ENCODE assay signal across 34 cellular contexts in genomic region chr5:43258116-43258515, GRCh38.
"Had no signal": no experiment of that assay in that cellular context is flagged by ENCODE, and none has a peak within 500 bp of the region (broad histone marks: within the 10 kb centered on the region; RNA-seq: fewer than 3 reads in every experiment).

No MANE protein-coding gene starts in this region.

- H3K4me1 Mint-ChIP-seq: activated B cell treated with CpG ODN at 0.5 μM for 24 hours; activated naive CD4-positive, alpha-beta T cell treated with anti-CD3 and anti-CD28 coated beads, Interleukin-2, amount 10 ng/mL, durations not matched to agents 7 days and 5 days; activated naive CD4-positive, alpha-beta T cell treated with anti-CD3 and anti-CD28 coated beads, Interleukin-2, amount 50 U/mL, for 24 hours; activated naive CD8-positive, alpha-beta T cell treated with anti-CD3 and anti-CD28 coated beads, Interleukin-2, amount 10 ng/mL, durations not matched to agents 7 days and 5 days; brain; central memory CD8-positive, alpha-beta T cell had no signal

- H3K27ac Mint-ChIP-seq: activated B cell treated with CpG ODN at 0.5 μM for 24 hours; activated CD4-positive, alpha-beta memory T cell treated with anti-CD3 and anti-CD28 coated beads for 36 hours; activated CD8-positive, alpha-beta T cell treated with anti-CD3 and anti-CD28 coated beads for 36 hours; activated naive CD4-positive, alpha-beta T cell treated with anti-CD3 and anti-CD28 coated beads, Interleukin-2, amount 10 ng/mL, durations not matched to agents 7 days and 5 days; activated naive CD4-positive, alpha-beta T cell treated with anti-CD3 and anti-CD28 coated beads, Interleukin-2, amount 50 U/mL, for 24 hours; activated naive CD8-positive, alpha-beta T cell; activated naive CD8-positive, alpha-beta T cell treated with anti-CD3 and anti-CD28 coated beads, Interleukin-2, amount 10 ng/mL, durations not matched to agents 7 days and 5 days; activated naive CD8-positive, alpha-beta T cell treated with anti-CD3 and anti-CD28 coated beads, Interleukin-2, amount 50 U/mL, for 24 hours; activated T-helper 1 cell treated with anti-CD3 and anti-CD28 coated beads, Interleukin-12 subunit alpha, Interleukin-12 subunit beta, Interleukin-2, Interleukin-4 antibody, amounts not matched to agents 30 ng/mL and 10 ng/mL and 1 ng/mL, durations not matched to agents 14 hours and 24 hours and 36 hours; activated T-helper 2 cell treated with anti-CD3 and anti-CD28 coated beads, Interferon-gamma antibody, Interleukin-2, Interleukin-4, amounts not matched to agents 10 μg/mL and 5 μg/mL and 100 μg/mL, durations not matched to agents 14 hours and 24 hours and 36 hours; brain; T-helper 1 cell treated with Interleukin-12 subunit alpha and Interleukin-12 subunit beta and Interleukin-4 antibody, amounts not matched to agents 30 μg/mL and 1 μg/mL, for 36 hours; T-helper 2 cell treated with Interferon-gamma antibody and Interleukin-4, amounts not matched to agents 5 μg/mL and 100 μg/mL, for 36 hours had no signal

- H3K9me3 Mint-ChIP-seq: activated B cell treated with CpG ODN at 0.5 μM for 24 hours; activated naive CD4-positive, alpha-beta T cell treated with anti-CD3 and anti-CD28 coated beads, Interleukin-2, amount 50 U/mL, for 24 hours; central memory CD8-positive, alpha-beta T cell; T-helper 2 cell treated with Interferon-gamma antibody and Interleukin-4, amounts not matched to agents 5 μg/mL and 100 μg/mL, for 36 hours had no signal

- H3K9me3 ChIP-seq: ascending aorta had no signal

- DNase-seq: activated B cell treated with CpG ODN at 0.5 μM for 24 hours; activated CD4-positive, alpha-beta memory T cell treated with anti-CD3 and anti-CD28 coated beads for 36 hours; activated CD4-positive, alpha-beta T cell treated with anti-CD3 and anti-CD28 coated beads for 48 hours; activated CD4-positive, alpha-beta T cell treated with anti-CD3 and anti-CD28 coated beads, Interleukin-2, amount 50 U/mL, for 1 hour; activated CD4-positive, alpha-beta T cell treated with anti-CD3 and anti-CD28 coated beads, Interleukin-2, amount 50 U/mL, for 4 hours; activated CD4-positive, CD25-positive, alpha-beta regulatory T cell treated with anti-CD3 and anti-CD28 coated beads, Interleukin-2, amount 50 U/mL, for 72 hours; activated CD8-positive, alpha-beta memory T cell treated with anti-CD3 and anti-CD28 coated beads, Interleukin-2, amount 50 U/mL, for 4 hours; activated CD8-positive, alpha-beta T cell treated with anti-CD3 and anti-CD28 coated beads for 36 hours; activated effector memory CD4-positive, alpha-beta T cell treated with Interleukin-2 at 50 U/mL for 16 hours; activated gamma-delta T cell; activated naive CD4-positive, alpha-beta T cell treated with anti-CD3 and anti-CD28 coated beads, Interleukin-2, amount 10 ng/mL, durations not matched to agents 7 days and 5 days; activated naive CD4-positive, alpha-beta T cell treated with Interleukin-2 at 50 U/mL for 16 hours; activated naive CD8-positive, alpha-beta T cell treated with anti-CD3 and anti-CD28 coated beads, Interleukin-2, amount 10 ng/mL, durations not matched to agents 7 days and 5 days; activated naive CD8-positive, alpha-beta T cell treated with anti-CD3 and anti-CD28 coated beads, Interleukin-2, amount 50 U/mL, for 24 hours; activated T-cell treated with anti-CD3 and anti-CD28 coated beads for 4 hours; activated T-cell treated with anti-CD3 and anti-CD28 coated beads, Interleukin-2, amount 50 U/mL, for 1 hour; activated T-cell treated with anti-CD3 and anti-CD28 coated beads, Interleukin-2, amount 50 U/mL, for 48 hours; amygdala; anterior cingulate cortex; caudate nucleus; cerebellar nuclear complex; T-helper 1 cell; T-helper 9 cell had no signal

- H3K4me3 ChIP-seq: ascending aorta, cardiac muscle cell had no signal

- ATAC-seq: activated CD8-positive, alpha-beta T cell treated with anti-CD3 and anti-CD28 coated beads for 36 hours; activated naive CD8-positive, alpha-beta T cell treated with anti-CD3 and anti-CD28 coated beads, Interleukin-2, amount 50 U/mL, for 24 hours had no signal

- H3K36me3 Mint-ChIP-seq: activated CD4-positive, alpha-beta memory T cell treated with anti-CD3 and anti-CD28 coated beads for 36 hours; activated naive CD4-positive, alpha-beta T cell treated with anti-CD3 and anti-CD28 coated beads, Interleukin-2, amount 10 ng/mL, durations not matched to agents 7 days and 5 days; activated naive CD4-positive, alpha-beta T cell treated with anti-CD3 and anti-CD28 coated beads, Interleukin-2, amount 50 U/mL, for 24 hours; activated naive CD8-positive, alpha-beta T cell; activated naive CD8-positive, alpha-beta T cell treated with anti-CD3 and anti-CD28 coated beads, Interleukin-2, amount 10 ng/mL, durations not matched to agents 7 days and 5 days had no signal

- H3K4me3 Mint-ChIP-seq: activated B cell treated with CpG ODN at 0.5 μM for 24 hours; activated CD4-positive, alpha-beta memory T cell treated with anti-CD3 and anti-CD28 coated beads for 36 hours; activated CD8-positive, alpha-beta T cell treated with anti-CD3 and anti-CD28 coated beads for 36 hours; activated naive CD4-positive, alpha-beta T cell treated with anti-CD3 and anti-CD28 coated beads, Interleukin-2, amount 10 ng/mL, durations not matched to agents 7 days and 5 days; activated naive CD4-positive, alpha-beta T cell treated with anti-CD3 and anti-CD28 coated beads, Interleukin-2, amount 50 U/mL, for 24 hours; activated naive CD8-positive, alpha-beta T cell; activated naive CD8-positive, alpha-beta T cell treated with anti-CD3 and anti-CD28 coated beads, Interleukin-2, amount 10 ng/mL, durations not matched to agents 7 days and 5 days; activated naive CD8-positive, alpha-beta T cell treated with anti-CD3 and anti-CD28 coated beads, Interleukin-2, amount 50 U/mL, for 24 hours; activated T-helper 1 cell treated with anti-CD3 and anti-CD28 coated beads, Interleukin-12 subunit alpha, Interleukin-12 subunit beta, Interleukin-2, Interleukin-4 antibody, amounts not matched to agents 30 ng/mL and 10 ng/mL and 1 ng/mL, durations not matched to agents 14 hours and 24 hours and 36 hours; brain; central memory CD8-positive, alpha-beta T cell; T-helper 1 cell treated with Interleukin-12 subunit alpha and Interleukin-12 subunit beta and Interleukin-4 antibody, amounts not matched to agents 30 μg/mL and 1 μg/mL, for 36 hours; T-helper 2 cell treated with Interferon-gamma antibody and Interleukin-4, amounts not matched to agents 5 μg/mL and 100 μg/mL, for 36 hours had no signal

- H3K27me3 Mint-ChIP-seq: brain had no signal

- H3K27ac ChIP-seq: ascending aorta, cardiac muscle cell, VCaP had no signal

- H3K4me1 ChIP-seq: ascending aorta had no signal

- H3K27me3 ChIP-seq: ascending aorta, cardiac muscle cell had no signal

- H3K36me3 ChIP-seq: ascending aorta, cardiac muscle cell had no signal
